In the genomic region with DNA sequence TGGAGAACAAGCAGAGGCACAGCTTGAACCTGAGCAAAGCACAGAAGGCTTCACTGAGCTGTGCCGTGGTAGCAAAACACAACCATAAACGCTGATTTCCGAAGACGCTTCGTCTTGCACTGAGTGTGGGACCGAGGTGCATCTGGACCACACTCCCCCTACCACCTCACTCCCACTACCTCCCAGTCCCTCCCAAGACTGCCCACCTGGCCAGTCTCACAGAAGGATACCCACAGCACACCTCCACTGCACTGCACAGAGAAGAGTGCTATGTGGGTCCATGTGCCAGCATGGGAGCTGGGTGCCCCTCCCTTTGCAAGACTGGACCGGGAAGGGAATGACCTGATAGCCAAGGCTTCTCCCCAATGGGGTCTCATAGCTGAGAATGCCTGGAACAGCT, we compare ENCODE assay signal across 7 cellular contexts. TPM values are rescaled to one million over a fixed set of nuclear protein-coding genes. Genes with fewer than 3 reads are reported as not detected.
DNase-seq lines count a peak whose midpoint lies in the region; ATAC-seq, FAIRE-seq and TF ChIP-seq lines count a peak whose summit lies in the region.
"Not testable (repeated sequence)": the region's sequence is repeated elsewhere in the genome, so short reads cannot be mapped to it uniquely, and the experiment has no call there.

No MANE protein-coding gene starts in this region.

- not testable (repeated sequence) for H3K4me1 ChIP-seq in upper lobe of right lung

- H3K27me3 Mint-ChIP-seq in natural killer cell treated with Interleukin-12 subunit alpha and Interleukin-12 subunit beta and Interleukin-15 and Interleukin-18, amount 100 ng/mL, for 72 hours, result not testable (repeated sequence)

- not testable (repeated sequence) for H3K4me3 ChIP-seq in bronchial epithelial cell (ENCODE audit: low read depth, low read length); upper lobe of right lung

- H3K27ac Mint-ChIP-seq in natural killer cell treated with Interleukin-12 subunit alpha and Interleukin-12 subunit beta and Interleukin-15 and Interleukin-18, amount 100 ng/mL, for 72 hours; stimulated activated effector memory CD8-positive, alpha-beta T cell treated with anti-CD3 and anti-CD28 coated beads, Interleukin-12 subunit alpha, Interleukin-12 subunit beta, amount 100 ng/mL, for 72 hours: not testable (repeated sequence)

- H3K27ac ChIP-seq in upper lobe of right lung, result not testable (repeated sequence)

- H3K4me1 Mint-ChIP-seq in natural killer cell treated with Interleukin-12 subunit alpha and Interleukin-12 subunit beta and Interleukin-15 and Interleukin-18, amount 100 ng/mL, for 72 hours (ENCODE audit: low read depth in 2 of 2); stimulated activated effector memory CD8-positive, alpha-beta T cell treated with anti-CD3 and anti-CD28 coated beads, Interleukin-12 subunit alpha, Interleukin-12 subunit beta, amount 100 ng/mL, for 72 hours: not testable (repeated sequence)

- not testable (repeated sequence) for H3K27me3 ChIP-seq in bronchial epithelial cell (ENCODE audit: control insufficient read depth, insufficient read depth, low read length); upper lobe of right lung

- FAIRE-seq in HTR-8/SVneo (lab: Jason Lieb, UNC) (peak; percentile 13), bronchial epithelial cell (lab: Jason Lieb, UNC) (peak; percentile 79), urothelium cell line (lab: Jason Lieb, UNC) (peak; percentile 55)

- peak; percentile 35 for ATAC-seq in esophagus mucosa
- peak; percentile 52 to 57 for ATAC-seq in natural killer cell treated with Interleukin-12 subunit alpha and Interleukin-12 subunit beta and Interleukin-15 and Interleukin-18, amount 100 ng/mL, for 72 hours
- ATAC-seq in stimulated activated effector memory CD8-positive, alpha-beta T cell treated with anti-CD3 and anti-CD28 coated beads, Interleukin-12 subunit alpha, Interleukin-12 subunit beta, amount 100 ng/mL, for 72 hours, result peak; percentile 43
- peak; percentile 19 for ATAC-seq in upper lobe of right lung

- not testable (repeated sequence) for H3K9me3 Mint-ChIP-seq in natural killer cell treated with Interleukin-12 subunit alpha and Interleukin-12 subunit beta and Interleukin-15 and Interleukin-18, amount 100 ng/mL, for 72 hours; stimulated activated effector memory CD8-positive, alpha-beta T cell treated with anti-CD3 and anti-CD28 coated beads, Interleukin-12 subunit alpha, Interleukin-12 subunit beta, amount 100 ng/mL, for 72 hours

- TF ChIP-seq CTCF in bronchial epithelial cell (IDR thresholded peaks at IDR 0.05; ENCODE audit: insufficient read depth, low read length, severe bottlenecking); upper lobe of right lung (IDR thresholded peaks at IDR 0.05): not testable (repeated sequence)

- H3K36me3 ChIP-seq in bronchial epithelial cell (ENCODE audit: control insufficient read depth, insufficient read depth, low read length); upper lobe of right lung: not testable (repeated sequence)

- intact Hi-C loops in upper lobe of right lung (cut with DNase I), result not testable (repeated sequence)

- DNase-seq in HTR-8/SVneo (ENCODE audit: insufficient read length, low spot score); bronchial epithelial cell (ENCODE audit: low read depth); natural killer cell treated with Interleukin-12 subunit alpha and Interleukin-12 subunit beta and Interleukin-15 and Interleukin-18, amount 100 ng/mL, for 72 hours (ENCODE audit: low spot score); stimulated activated effector memory CD8-positive, alpha-beta T cell treated with anti-CD3 and anti-CD28 coated beads, Interleukin-12 subunit alpha, Interleukin-12 subunit beta, amount 100 ng/mL, for 72 hours (ENCODE audit: low spot score in 2 of 2); upper lobe of right lung; urothelium cell line (ENCODE audit: low spot score): not testable (repeated sequence)

- H3K4me3 Mint-ChIP-seq in natural killer cell treated with Interleukin-12 subunit alpha and Interleukin-12 subunit beta and Interleukin-15 and Interleukin-18, amount 100 ng/mL, for 72 hours; stimulated activated effector memory CD8-positive, alpha-beta T cell treated with anti-CD3 and anti-CD28 coated beads, Interleukin-12 subunit alpha, Interleukin-12 subunit beta, amount 100 ng/mL, for 72 hours: not testable (repeated sequence)

- H3K9me3 ChIP-seq in upper lobe of right lung, result not testable (repeated sequence)

- not testable (repeated sequence) for H3K36me3 Mint-ChIP-seq in natural killer cell treated with Interleukin-12 subunit alpha and Interleukin-12 subunit beta and Interleukin-15 and Interleukin-18, amount 100 ng/mL, for 72 hours; stimulated activated effector memory CD8-positive, alpha-beta T cell treated with anti-CD3 and anti-CD28 coated beads, Interleukin-12 subunit alpha, Interleukin-12 subunit beta, amount 100 ng/mL, for 72 hours

RNA-seq across cellular contexts. Expression of gene TMEM254, which starts 40.2 kb away (rescaled TPM):
- total RNA-seq in bronchial epithelial cell (7.1 and 21.1 TPM in 2 replicates), esophagus mucosa (46.8 TPM), upper lobe of right lung (17.6 TPM)
- 10 to 100 TPM in 1 of 2 donors, 1 to 10 TPM in 1; 8.3 to 13.2 TPM for total RNA-seq in natural killer cell treated with Interleukin-12 subunit alpha and Interleukin-12 subunit beta and Interleukin-15 and Interleukin-18, amount 100 ng/mL, for 72 hours
